In the genomic region with DNA sequence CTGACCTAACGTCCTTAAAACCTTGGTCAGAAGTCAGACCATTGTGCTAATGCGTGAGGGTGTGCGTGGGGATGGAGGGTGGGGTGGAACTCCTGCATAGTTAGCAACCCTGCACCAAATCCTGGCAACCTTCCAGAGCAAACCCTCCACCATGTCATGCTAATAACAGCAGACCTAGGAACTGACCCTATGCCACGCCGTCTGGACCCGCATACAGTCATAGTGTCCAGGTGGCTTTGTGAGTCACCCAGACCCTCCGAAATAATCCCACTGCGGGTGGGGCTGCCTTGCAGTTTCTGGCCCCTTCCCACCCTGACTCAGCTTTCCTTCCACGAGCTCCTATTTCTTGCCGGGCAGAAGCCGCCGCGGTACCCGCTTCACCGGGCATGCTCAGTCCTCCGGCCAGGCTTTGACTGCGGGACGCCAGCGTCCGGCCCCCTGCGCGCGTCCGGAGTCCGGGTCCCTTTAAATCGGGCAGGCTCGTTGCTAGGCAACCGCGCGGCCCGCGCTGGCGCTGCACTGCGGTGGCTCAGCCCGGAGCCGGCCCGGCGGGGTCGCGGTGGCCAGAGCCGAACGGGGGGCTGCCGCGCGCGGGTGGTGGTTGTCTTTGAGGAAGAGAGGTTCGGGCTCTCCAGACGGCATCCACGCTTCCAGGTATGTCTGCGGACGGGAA, we compare ENCODE assay signal across 8 cellular contexts. TPM values are rescaled to one million over a fixed set of nuclear protein-coding genes. Genes with fewer than 3 reads are reported as not detected.
DNase-seq lines count a peak whose midpoint lies in the region; ATAC-seq and TF ChIP-seq lines count a peak whose summit lies in the region.

A gene (plus strand): TSS at position 493 of the 673 bp plus-strand sequence. CDS start 7,619 bp downstream, outside the sequence.

- no peak within 1 kb of the TSS for H3K27ac Mint-ChIP-seq in CD8-positive, alpha-beta T cell
- no peak within 1 kb of the TSS; the same call in 1 of the 2 replicates for H3K27ac Mint-ChIP-seq in GM23338
- no peak within 1 kb of the TSS for H3K27ac Mint-ChIP-seq in activated B cell treated with CpG ODN at 0.5 μM for 24 hours
- peak within 1 kb of the TSS; percentile 78 for H3K27ac Mint-ChIP-seq in neural crest cell (ENCODE audit: unreplicated experiment)

- peak within 1 kb of the TSS; percentile 59 for H2AFZ ChIP-seq in GM23338

- H3K27ac ChIP-seq in CD8-positive, alpha-beta T cell (ENCODE audit: low read depth, low read length) = no peak within 1 kb of the TSS
- no peak within 1 kb of the TSS for H3K27ac ChIP-seq in GM23338 (ENCODE audit: low read depth)

- H3K9me2 ChIP-seq in GM23338 (ENCODE audit: insufficient read depth) = no peaks in the 10 kb centered on the region

- no peak within 1 kb of the TSS for H3K4me3 ChIP-seq in CD8-positive, alpha-beta T cell (ENCODE audit: low read depth, low read length)
- peak within 1 kb of the TSS; percentile 64 for H3K4me3 ChIP-seq in GM23338
- peak within 1 kb of the TSS; percentile 32 to 44 for H3K4me3 ChIP-seq in foreskin fibroblast (ENCODE audit: low read depth in 1 of 2, low read length in 2 of 2)

- H3K4me3 Mint-ChIP-seq in CD8-positive, alpha-beta T cell = peak within 1 kb of the TSS; percentile 49
- H3K4me3 Mint-ChIP-seq in GM23338 (peak within 1 kb of the TSS; percentile 72), activated B cell treated with CpG ODN at 0.5 μM for 24 hours (peak within 1 kb of the TSS; percentile 48), neural crest cell (peak within 1 kb of the TSS; percentile 90)

- no peaks in the 10 kb centered on the region for H3K36me3 Mint-ChIP-seq in CD8-positive, alpha-beta T cell
- no peaks in the 10 kb centered on the region for H3K36me3 Mint-ChIP-seq in GM23338 (ENCODE audit: low read depth)
- H3K36me3 Mint-ChIP-seq in activated B cell treated with CpG ODN at 0.5 μM for 24 hours (ENCODE audit: low read depth) = no peaks in the 10 kb centered on the region
- H3K36me3 Mint-ChIP-seq in neural crest cell (ENCODE audit: low read depth) = no peaks in the 10 kb centered on the region

- no peaks in the 10 kb centered on the region for H3K9me3 Mint-ChIP-seq in CD8-positive, alpha-beta T cell
- H3K9me3 Mint-ChIP-seq in GM23338 (no peaks in the 10 kb centered on the region; the same call in 2 of the 3 replicates), activated B cell treated with CpG ODN at 0.5 μM for 24 hours (no peaks in the 10 kb centered on the region), neural crest cell (no peaks in the 10 kb centered on the region)

- no peaks in the 10 kb centered on the region for H4K20me1 ChIP-seq in GM23338 (replicated peaks; ENCODE audit: insufficient read depth)

- ATAC-seq in CD8-positive, alpha-beta T cell = no peak
- peak; percentile 91 for ATAC-seq in GM23338
- no peak for ATAC-seq in activated B cell treated with CpG ODN at 0.5 μM for 24 hours (ENCODE audit: low read depth)

- H3K4me1 ChIP-seq in CD8-positive, alpha-beta T cell (ENCODE audit: insufficient read depth, low read length) = no peaks in the 10 kb centered on the region
- peaks cover 29% of the 10 kb centered on the region for H3K4me1 ChIP-seq in GM23338 (ENCODE audit: insufficient read depth)

- peak in 1 of 7 experiments; percentile 10 for DNase-seq in CD8-positive, alpha-beta T cell
- DNase-seq in GM23338 (ENCODE audit: low spot score) (peak; percentile 79), activated B cell treated with CpG ODN at 0.5 μM for 24 hours (peak; percentile 14), foreskin fibroblast (peak in 1 of 2 donors; percentile 50), neural crest cell (ENCODE audit: low read depth, low spot score) (peak; percentile 73), NCI-H226 (no peak), NCI-H2171 treated with DMSO at 0.1 percent for 48 hours (lab: John Stamatoyannopoulos, UW) (no peak), dedifferentiated amniotic fluid mesenchymal stem cell (ENCODE audit: extremely low spot score) (no peak)

- no peaks in the 10 kb centered on the region for H3F3A ChIP-seq in GM23338 (replicated peaks; ENCODE audit: low read depth)

- POLR2A ChIA-PET in CD8-positive, alpha-beta T cell (lab: Charles Lee) = no interaction called here
- POLR2A ChIA-PET in activated B cell treated with CpG ODN at 0.5 μM for 24 hours (lab: Charles Lee) = no interaction called here

- H3K4me2 ChIP-seq in GM23338 = peak within 1 kb of the TSS; percentile 80

- CTCF ChIA-PET in CD8-positive, alpha-beta T cell (lab: Charles Lee) = no interaction called here
- CTCF ChIA-PET in activated B cell treated with CpG ODN at 0.5 μM for 24 hours (lab: Charles Lee) = no interaction called here

- H3K27me3 Mint-ChIP-seq in CD8-positive, alpha-beta T cell (ENCODE audit: low read depth) = peaks cover 19% of the 10 kb centered on the region
- H3K27me3 Mint-ChIP-seq in GM23338 (ENCODE audit: insufficient read depth, low read depth, poor library complexity) (peaks cover 2% of the 10 kb centered on the region), activated B cell treated with CpG ODN at 0.5 μM for 24 hours (peaks cover 13% of the 10 kb centered on the region), neural crest cell (ENCODE audit: low read depth) (no peaks in the 10 kb centered on the region)

- no peaks in the 10 kb centered on the region for H3K36me3 ChIP-seq in CD8-positive, alpha-beta T cell (ENCODE audit: insufficient read depth, low read length)
- no peaks in the 10 kb centered on the region for H3K36me3 ChIP-seq in GM23338 (ENCODE audit: insufficient read depth)

- intact Hi-C loops in CD8-positive, alpha-beta T cell (cut with DNase I, micrococcal nuclease) = no loop called here
- intact Hi-C loops in activated B cell treated with CpG ODN at 0.5 μM for 24 hours (cut with micrococcal nuclease) = no loop called here

- H3K79me2 ChIP-seq in GM23338 (replicated peaks; ENCODE audit: insufficient read depth) = no peaks in the 10 kb centered on the region

- no peak for TF ChIP-seq CTCF in CD8-positive, alpha-beta T cell (IDR thresholded peaks at IDR 0.05)
- TF ChIP-seq CTCF in GM23338 (conservative IDR thresholded peaks at IDR 0.05; ENCODE audit: low read depth in 2 of 2) = no peak
- no peak for TF ChIP-seq CTCF in activated B cell treated with CpG ODN at 0.5 μM for 24 hours (IDR thresholded peaks at IDR 0.05)
- TF ChIP-seq CTCF in foreskin fibroblast (IDR thresholded peaks at IDR 0.05; ENCODE audit: low read depth, low read length) = no peak
- TF ChIP-seq CTCF in neural crest cell (conservative IDR thresholded peaks at IDR 0.05) = no peak

- H3K27me3 ChIP-seq in CD8-positive, alpha-beta T cell (ENCODE audit: insufficient read depth, low read length) = no peaks in the 10 kb centered on the region
- H3K27me3 ChIP-seq in GM23338 (ENCODE audit: insufficient read depth) = peaks cover 5% of the 10 kb centered on the region; the same call in 1 of the 2 replicates

- H3K9me3 ChIP-seq in CD8-positive, alpha-beta T cell (ENCODE audit: low read length) = no peaks in the 10 kb centered on the region

- peaks cover 2% of the 10 kb centered on the region for H3K4me1 Mint-ChIP-seq in CD8-positive, alpha-beta T cell (ENCODE audit: low read depth)
- H3K4me1 Mint-ChIP-seq in GM23338 (peaks cover 24% of the 10 kb centered on the region), activated B cell treated with CpG ODN at 0.5 μM for 24 hours (no peaks in the 10 kb centered on the region), neural crest cell (peaks cover 43% of the 10 kb centered on the region)

TF ChIP-seq in GM23338, 12 proteins besides CTCF, POLR2A, EP300 and RAD21:
- TF ChIP-seq POLR2AphosphoS5 (IDR thresholded peaks at IDR 0.05; ENCODE audit: low read depth) = no peak

RNA-seq across cellular contexts. Expression of the gene that starts here (rescaled TPM):
- not detected for total RNA-seq in CD8-positive, alpha-beta T cell
- 2.4 and 2.7 TPM in 2 replicates for total RNA-seq in GM23338 (2014; rRNA removed; shearing (Covaris generic))
- polyA plus RNA-seq in GM23338 (2016; fragmentation: Nextera tagmentation; extraction: Ambion mirVana) = 5.6 and 6.9 TPM in 2 replicates
- total RNA-seq in activated B cell treated with CpG ODN at 0.5 μM for 24 hours = not detected in 2 replicates
- 8.5 and 9.1 TPM in 2 replicates for total RNA-seq in neural crest cell

Comparison
In these comparisons a context has a peak if more than half of its experiments do, and no peak if none do; other contexts are left out.
1. Peak in DNase-seq in activated B cell treated with CpG ODN at 0.5 μM for 24 hours; RNA of the gene not detected or under 1 TPM.
2. DNase-seq: peak in GM23338 (single experiment) and neural crest cell (single experiment); none in NCI-H226 (single experiment), NCI-H2171 treated with DMSO at 0.1 percent for 48 hours (single experiment) and dedifferentiated amniotic fluid mesenchymal stem cell (single experiment).
3. Peak in every context shown above with its lines, with median percentiles within 50 percentile points of each other: H3K4me3 Mint-ChIP-seq.